In the genomic region with DNA sequence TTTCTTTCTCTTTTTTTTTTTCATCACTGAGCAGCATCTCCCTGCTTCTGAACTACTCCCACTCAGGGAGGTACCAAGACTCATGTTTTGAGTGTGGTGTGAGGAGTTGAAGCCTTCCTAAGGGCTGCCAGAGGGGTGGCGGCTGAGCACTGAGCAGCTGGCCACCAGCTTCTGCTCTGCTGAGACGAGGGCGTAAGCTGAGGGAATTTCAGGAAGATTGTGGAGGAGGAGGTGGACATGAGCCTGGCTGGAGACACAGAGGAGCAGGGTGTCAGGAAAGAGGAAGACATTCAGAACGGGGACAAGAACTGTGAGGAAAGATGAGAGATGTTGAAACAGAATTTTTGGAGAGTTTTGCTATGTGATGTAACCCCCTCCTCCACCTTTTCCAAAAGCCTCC, we compare ENCODE assay signal across 13 cellular contexts. TPM values are rescaled to one million over a fixed set of nuclear protein-coding genes. Genes with fewer than 3 reads are reported as not detected.
DNase-seq lines count a peak whose midpoint lies in the region; ATAC-seq and TF ChIP-seq lines count a peak whose summit lies in the region.
"Had no signal": no experiment of that assay in that cellular context is flagged by ENCODE, and none has a peak within 500 bp of the region (broad histone marks: within the 10 kb centered on the region; RNA-seq: fewer than 3 reads in every experiment).

No MANE protein-coding gene starts in this region.

- DNase-seq in activated CD4-positive, alpha-beta T cell treated with anti-CD3 and anti-CD28 coated beads, Interleukin-2, amount 10 ng/mL, durations not matched to agents 24 days and 14 days, result no peak
- DNase-seq in activated CD4-positive, alpha-beta T cell treated with anti-CD3 and anti-CD28 coated beads, Interleukin-2, amount 50 U/mL, for 4 hours, result no peak
- DNase-seq in activated CD8-positive, alpha-beta T cell treated with anti-CD3 and anti-CD28 coated beads for 36 hours, result no peak
- DNase-seq in left cardiac atrium (peak; percentile 65), stomach (no peak), LoVo (ENCODE audit: low spot score) (no peak), caudate nucleus (lab: John Stamatoyannopoulos, UW) (no peak)
- no peak for DNase-seq in stimulated activated CD4-positive, alpha-beta T cell treated with anti-CD3 and anti-CD28 coated beads, Interleukin-4, amount 100 ng/mL, for 4 hours
- DNase-seq: SW 1271 had no signal

- peaks cover 0 to 8% (median 3%) of the 10 kb centered on the region in 4 donors for H3K9me3 ChIP-seq in stomach

- peaks cover 92% of the 10 kb centered on the region for H3K4me1 Mint-ChIP-seq in activated CD4-positive, alpha-beta T cell treated with anti-CD3 and anti-CD28 coated beads, Interleukin-2, amount 10 ng/mL, durations not matched to agents 24 days and 14 days
- peaks cover 92% of the 10 kb centered on the region for H3K4me1 Mint-ChIP-seq in activated CD8-positive, alpha-beta T cell treated with anti-CD3 and anti-CD28 coated beads for 36 hours (ENCODE audit: low read depth)

- no peak overlapping the region for H3K4me3 ChIP-seq in stomach

- peaks cover 8 to 85% (median 15%) of the 10 kb centered on the region in 4 donors for H3K4me1 ChIP-seq in stomach

- no peak for ATAC-seq in activated CD8-positive, alpha-beta T cell treated with anti-CD3 and anti-CD28 coated beads for 36 hours
- ATAC-seq in left cardiac atrium, result peak; percentile 51 to 71

- peaks cover 99% of the 10 kb centered on the region for H3K36me3 Mint-ChIP-seq in activated CD4-positive, alpha-beta T cell treated with anti-CD3 and anti-CD28 coated beads, Interleukin-2, amount 10 ng/mL, durations not matched to agents 24 days and 14 days (ENCODE audit: low read depth)
- peaks cover 100% of the 10 kb centered on the region for H3K36me3 Mint-ChIP-seq in activated CD8-positive, alpha-beta T cell treated with anti-CD3 and anti-CD28 coated beads for 36 hours (ENCODE audit: low read depth)

- H3K4me3 Mint-ChIP-seq in activated CD4-positive, alpha-beta T cell treated with anti-CD3 and anti-CD28 coated beads, Interleukin-2, amount 10 ng/mL, durations not matched to agents 24 days and 14 days, result peak overlapping the region; percentile 80
- peak overlapping the region; percentile 97 for H3K4me3 Mint-ChIP-seq in activated CD8-positive, alpha-beta T cell treated with anti-CD3 and anti-CD28 coated beads for 36 hours
- H3K4me3 Mint-ChIP-seq: type B pancreatic cell had no signal

- CTCF ChIA-PET in activated CD8-positive, alpha-beta T cell treated with anti-CD3 and anti-CD28 coated beads for 36 hours (lab: Charles Lee), result interaction anchor here (0.9 to 13.7 kb wide), 7 partner anchors 10 to 49 kb away, joined by 3 to 180 read pairs (median 7); partner anchors contain the start of gene LCP2

- no peaks in the 10 kb centered on the region for H3K27me3 ChIP-seq in stomach

- intact Hi-C loops in activated CD4-positive, alpha-beta T cell treated with anti-CD3 and anti-CD28 coated beads, Interleukin-2, amount 10 ng/mL, durations not matched to agents 24 days and 14 days (cut with micrococcal nuclease), result loop anchor here (1.0 to 10.0 kb wide), 2 partner anchors 8 to 1885 kb away; partner anchors contain the start of gene LCP2
- intact Hi-C loops in activated CD8-positive, alpha-beta T cell treated with anti-CD3 and anti-CD28 coated beads for 36 hours (cut with micrococcal nuclease), result no loop called here
- intact Hi-C loops in left cardiac atrium (cut with DNase I), result no loop called here
- intact Hi-C loops in stomach (cut with DNase I; ENCODE audit: low total_unique reads), result no loop called here

- peak overlapping the region; percentile 88 for H3K27ac Mint-ChIP-seq in activated CD4-positive, alpha-beta T cell treated with anti-CD3 and anti-CD28 coated beads, Interleukin-2, amount 10 ng/mL, durations not matched to agents 24 days and 14 days
- H3K27ac Mint-ChIP-seq in activated CD8-positive, alpha-beta T cell treated with anti-CD3 and anti-CD28 coated beads for 36 hours, result peak overlapping the region; percentile 96
- H3K27ac Mint-ChIP-seq: type B pancreatic cell had no signal

- no peaks in the 10 kb centered on the region for H3K27me3 Mint-ChIP-seq in activated CD4-positive, alpha-beta T cell treated with anti-CD3 and anti-CD28 coated beads, Interleukin-2, amount 10 ng/mL, durations not matched to agents 24 days and 14 days
- H3K27me3 Mint-ChIP-seq in activated CD8-positive, alpha-beta T cell treated with anti-CD3 and anti-CD28 coated beads for 36 hours, result no peaks in the 10 kb centered on the region

- peaks cover 3% of the 10 kb centered on the region for H3K9me3 Mint-ChIP-seq in activated CD4-positive, alpha-beta T cell treated with anti-CD3 and anti-CD28 coated beads, Interleukin-2, amount 10 ng/mL, durations not matched to agents 24 days and 14 days
- H3K9me3 Mint-ChIP-seq in activated CD8-positive, alpha-beta T cell treated with anti-CD3 and anti-CD28 coated beads for 36 hours, result no peaks in the 10 kb centered on the region

- H3K36me3 ChIP-seq in stomach, result peaks cover 0 to 25% (median 15%) of the 10 kb centered on the region in 4 donors

- H3K27ac ChIP-seq in stomach (peak overlapping the region in 4 of 5 donors; percentile 12 to 75 (median 69)), caudate nucleus (ENCODE audit: low read depth, low read length) (no peak overlapping the region)
- H3K27ac ChIP-seq: KMS-11 had no signal

- no peak for TF ChIP-seq CTCF in activated CD8-positive, alpha-beta T cell treated with anti-CD3 and anti-CD28 coated beads for 36 hours (IDR thresholded peaks at IDR 0.05)
- TF ChIP-seq CTCF in stomach (IDR thresholded peaks at IDR 0.05), result no peak

- POLR2A ChIA-PET in activated CD8-positive, alpha-beta T cell treated with anti-CD3 and anti-CD28 coated beads for 36 hours (lab: Charles Lee), result interaction anchor here (0.8 to 21.9 kb wide), 6 partner anchors 8 to 44 kb away, joined by 3 to 470 read pairs (median 30); partner anchors contain the start of gene LCP2

- no peak for TF ChIP-seq EP300 in stomach (IDR thresholded peaks at IDR 0.05)

- WGBS in stomach, 5 donors, result 43 to 81% (median 68%) methylated on average over 4 of the region's 4 CpGs

- TF ChIP-seq POLR2A in stomach (IDR thresholded peaks at IDR 0.05), result no peak

RNA-seq across cellular contexts. Expression of gene LCP2, which starts 7.8 kb away (rescaled TPM):
- 278 and 283 TPM in 2 replicates for total RNA-seq in activated CD4-positive, alpha-beta T cell treated with anti-CD3 and anti-CD28 coated beads, Interleukin-2, amount 10 ng/mL, durations not matched to agents 24 days and 14 days
- total RNA-seq in activated CD8-positive, alpha-beta T cell treated with anti-CD3 and anti-CD28 coated beads for 36 hours, result 100 to 1,000 TPM; 243 to 259 TPM
- total RNA-seq in left cardiac atrium (10 to 100 TPM; 10.6 to 12.3 TPM), stomach (10 to 100 TPM in 4 of 5 donors, under 1 TPM in 1; 0.58 to 69.4 (median 27.1) TPM)
- polyA plus RNA-seq in stomach, result 10 to 100 TPM in 2 of 3 donors, 1 to 10 TPM in 1; 3.2 to 16.2 (median 15.4) TPM

RNA-seq across cellular contexts. Expression of gene C5orf58, which starts 57.0 kb away (rescaled TPM):
- not detected in 2 replicates for total RNA-seq in activated CD4-positive, alpha-beta T cell treated with anti-CD3 and anti-CD28 coated beads, Interleukin-2, amount 10 ng/mL, durations not matched to agents 24 days and 14 days
- not detected for total RNA-seq in activated CD8-positive, alpha-beta T cell treated with anti-CD3 and anti-CD28 coated beads for 36 hours
- not detected for total RNA-seq in left cardiac atrium
- under 1 TPM in 1 of 5 donors, not detected in 4; 0.43 TPM for total RNA-seq in stomach
- 1 to 10 TPM in 1 of 3 donors, not detected in 2; 4.6 TPM for polyA plus RNA-seq in stomach
- total RNA-seq: activated CD8-positive, alpha-beta memory T cell treated with anti-CD3 and anti-CD28 coated beads for 36 hours; myocyte had no signal
